In genomic region chr19:41959056-41960053, GRCh38 we compare ENCODE assay signal across 8 cellular contexts. TPM values are rescaled to one million over a fixed set of nuclear protein-coding genes. Genes with fewer than 3 reads are reported as not detected.
DNase-seq lines count a peak whose midpoint lies in the region; ATAC-seq, FAIRE-seq and TF ChIP-seq lines count a peak whose summit lies in the region.

RABAC1 (minus strand) TSS chr19:41959321; CDS start chr19:41959292, 29 bp downstream.

- H3K27me3 ChIP-seq in left ventricle myocardium inferior (ENCODE audit: low read depth) (no peaks in the 10 kb centered on the region), prostate gland (replicated peaks; ENCODE audit: insufficient read depth) (no peaks in the 10 kb centered on the region)

- H3K9me3 Mint-ChIP-seq in T-helper 1 cell treated with Interleukin-12 subunit alpha and Interleukin-12 subunit beta and Interleukin-4 antibody, amounts not matched to agents 30 μg/mL and 1 μg/mL, for 36 hours = no peaks in the 10 kb centered on the region

- H3K4me1 Mint-ChIP-seq in T-helper 1 cell treated with Interleukin-12 subunit alpha and Interleukin-12 subunit beta and Interleukin-4 antibody, amounts not matched to agents 30 μg/mL and 1 μg/mL, for 36 hours (ENCODE audit: low read depth) = peaks cover 16% of the 10 kb centered on the region

- H3K36me3 ChIP-seq in left ventricle myocardium inferior (peaks cover 6% of the 10 kb centered on the region), prostate gland (no peaks in the 10 kb centered on the region), urinary bladder (ENCODE audit: insufficient read depth) (no peaks in the 10 kb centered on the region)

- 6% methylated on average over 45 of the region's 46 CpGs for WGBS in prostate gland
- WGBS in urinary bladder = 5% methylated on average over 46 of the region's 46 CpGs

- peak within 1 kb of the TSS; percentile 94 for H3K4me3 ChIP-seq in left ventricle myocardium inferior
- peak within 1 kb of the TSS; percentile 58 to 70 for H3K4me3 ChIP-seq in prostate gland
- peak within 1 kb of the TSS; percentile 88 for H3K4me3 ChIP-seq in urinary bladder (ENCODE audit: low read depth, low read length)

- H3K36me3 Mint-ChIP-seq in T-helper 1 cell treated with Interleukin-12 subunit alpha and Interleukin-12 subunit beta and Interleukin-4 antibody, amounts not matched to agents 30 μg/mL and 1 μg/mL, for 36 hours (ENCODE audit: low read depth) = peaks cover 8% of the 10 kb centered on the region

- H3K9me3 ChIP-seq in left ventricle myocardium inferior (replicated peaks) (no peaks in the 10 kb centered on the region), prostate gland (no peaks in the 10 kb centered on the region)

- H3K27ac ChIP-seq in left ventricle myocardium inferior (replicated peaks) = peak within 1 kb of the TSS; percentile 92
- H3K27ac ChIP-seq in prostate gland = peak within 1 kb of the TSS; percentile 82 to 90
- H3K27ac ChIP-seq in urinary bladder (ENCODE audit: low read depth) = peak within 1 kb of the TSS; percentile 92

- H3K4me3 Mint-ChIP-seq in T-helper 1 cell treated with Interleukin-12 subunit alpha and Interleukin-12 subunit beta and Interleukin-4 antibody, amounts not matched to agents 30 μg/mL and 1 μg/mL, for 36 hours = peak within 1 kb of the TSS; percentile 95

- intact Hi-C loops in left ventricle myocardium inferior (cut with micrococcal nuclease) = no loop called here
- intact Hi-C loops in prostate gland (cut with DNase I) = loop anchor here (5.0 kb wide), 1 partner anchor 97 kb away; the partner anchor contains the start of gene RPS19

- H3K4me1 ChIP-seq in left ventricle myocardium inferior (peaks cover 40% of the 10 kb centered on the region), prostate gland (replicated peaks) (peaks cover 4% of the 10 kb centered on the region), urinary bladder (ENCODE audit: insufficient read depth) (no peaks in the 10 kb centered on the region)

- TF ChIP-seq CTCF in left ventricle myocardium inferior (IDR thresholded peaks at IDR 0.05; ENCODE audit: borderline replicate concordance) (peak; percentile 24), prostate gland (IDR thresholded peaks at IDR 0.05) (peak in 1 of 4 experiments; percentile 16)

- TF ChIP-seq POLR2A in GM12891 (IDR thresholded peaks at IDR 0.05; ENCODE audit: low read depth, low read length) (0 out of 2 replicates have a peak, but pooled peaks have one; percentile 31), prostate gland (IDR thresholded peaks at IDR 0.05) (peak; percentile 58)

- DNase-seq in GM12891 (ENCODE audit: insufficient read length, low spot score) (peak; percentile 97), NCI-H1694 (lab: John Stamatoyannopoulos, UW) (peak; percentile 93), amniotic stem cell (lab: John Stamatoyannopoulos, UW) (peak; percentile 82), left ventricle myocardium inferior (peak; percentile 89), prostate gland (ENCODE audit: low spot score) (peak; percentile 88)

- FAIRE-seq in GM12891 (lab: Jason Lieb, UNC) = peak; percentile 97

- H3K27me3 Mint-ChIP-seq in T-helper 1 cell treated with Interleukin-12 subunit alpha and Interleukin-12 subunit beta and Interleukin-4 antibody, amounts not matched to agents 30 μg/mL and 1 μg/mL, for 36 hours (ENCODE audit: low read depth) = no peaks in the 10 kb centered on the region

- peak; percentile 84 for ATAC-seq in HG02852 (IDR thresholded peaks at IDR 0.05; ENCODE audit: unreplicated experiment)

- H3K27ac Mint-ChIP-seq in T-helper 1 cell treated with Interleukin-12 subunit alpha and Interleukin-12 subunit beta and Interleukin-4 antibody, amounts not matched to agents 30 μg/mL and 1 μg/mL, for 36 hours = peak within 1 kb of the TSS; percentile 90

TF ChIP-seq in GM12891, 5 proteins besides CTCF, POLR2A, EP300 and RAD21:
- 0 out of 2 replicates have a peak, but pooled peaks have one; percentile 31 for TF ChIP-seq TAF1 (IDR thresholded peaks at IDR 0.05; ENCODE audit: low read depth, low read length)
- TF ChIP-seq POU2F2 (IDR thresholded peaks at IDR 0.05; ENCODE audit: low read depth, low read length) = no peak

RNA-seq across cellular contexts. Expression of gene RABAC1, which starts in this region (rescaled TPM):
- polyA plus RNA-seq in GM12891 (2012; ENCODE audit: low read depth, missing spikeins) = 49.2 TPM
- total RNA-seq in left ventricle myocardium inferior (56.7 TPM), prostate gland (100 to 1,000 TPM; 153 to 168 TPM), urinary bladder (89.0 TPM)
- 339 TPM for polyA plus RNA-seq in urinary bladder

Comparison
In these comparisons a context has a peak if more than half of its experiments do, and no peak if none do; other contexts are left out.
1. Peak in every context shown above with its lines: DNase-seq, ATAC-seq, H3K4me3 ChIP-seq and H3K27ac ChIP-seq.